8 cellular contexts compared by ENCODE assay signal in genomic region chr19:51365211-51366049, GRCh38. TPM values are rescaled to one million over a fixed set of nuclear protein-coding genes. Genes with fewer than 3 reads are reported as not detected.
DNase-seq lines count a peak whose midpoint lies in the region; ATAC-seq and TF ChIP-seq lines count a peak whose summit lies in the region.

No MANE protein-coding gene starts in this region.

- H3K4me1 ChIP-seq in SK-N-SH (ENCODE audit: control insufficient read depth in 1 of 2, insufficient read depth in 2 of 2, low read depth in 1 of 2, low read length in 1 of 2) (peaks cover 6 to 21% of the 10 kb centered on the region in 2 experiments; a peak in 3 of 4 replicates), upper lobe of right lung (peaks cover 16% of the 10 kb centered on the region)

- TF ChIP-seq CTCF in SK-N-SH (IDR thresholded peaks at IDR 0.05): no peak
- TF ChIP-seq CTCF in mesothelial cell of epicardium (IDR thresholded peaks at IDR 0.05; ENCODE audit: unreplicated experiment): no peak
- TF ChIP-seq CTCF in upper lobe of right lung (IDR thresholded peaks at IDR 0.05): peak; percentile 8

- H3K9ac ChIP-seq in SK-N-SH: peak overlapping the region; percentile 64; the same call in 1 of the 2 replicates

- peaks cover 3% of the 10 kb centered on the region for H3K36me3 Mint-ChIP-seq in activated naive CD4-positive, alpha-beta T cell treated with anti-CD3 and anti-CD28 coated beads for 36 hours (ENCODE audit: low read depth)
- H3K36me3 Mint-ChIP-seq in mesothelial cell of epicardium: no peaks in the 10 kb centered on the region

- peak overlapping the region; percentile 95 for H2AFZ ChIP-seq in SK-N-SH (ENCODE audit: low read depth)

- CTCF ChIA-PET in activated naive CD4-positive, alpha-beta T cell treated with anti-CD3 and anti-CD28 coated beads for 36 hours (lab: Charles Lee): interaction anchor here (1.0 kb wide), 1 partner anchor 31 kb away, joined by 7 read pairs; no protein-coding TSS in a partner anchor
- CTCF ChIA-PET in SK-N-SH (lab: Yijun Ruan, JAX): interaction anchor here (1.3 kb wide), 1 partner anchor 25 kb away, joined by 5 read pairs; no protein-coding TSS in a partner anchor

- no peaks in the 10 kb centered on the region for H3K36me3 ChIP-seq in SK-N-SH (replicated peaks in 1 of 2; ENCODE audit: control insufficient read depth in 1 of 2, insufficient read depth in 2 of 2, low read length in 1 of 2)
- no peaks in the 10 kb centered on the region for H3K36me3 ChIP-seq in upper lobe of right lung

- H3K27ac ChIP-seq in SK-N-SH (ENCODE audit: low read depth in 2 of 2, low read length in 1 of 2) (peak overlapping the region; percentile 21 to 73; a peak in 3 of 4 replicates), upper lobe of right lung (peak overlapping the region; percentile 92)

- peak overlapping the region; percentile 94 for H3K4me3 Mint-ChIP-seq in activated naive CD4-positive, alpha-beta T cell treated with anti-CD3 and anti-CD28 coated beads for 36 hours
- H3K4me3 Mint-ChIP-seq in mesothelial cell of epicardium: peak overlapping the region; percentile 85

- H3K27me3 Mint-ChIP-seq in activated naive CD4-positive, alpha-beta T cell treated with anti-CD3 and anti-CD28 coated beads for 36 hours (ENCODE audit: low read depth): no peaks in the 10 kb centered on the region
- H3K27me3 Mint-ChIP-seq in mesothelial cell of epicardium (ENCODE audit: low read depth): peaks cover 2% of the 10 kb centered on the region

- no peaks in the 10 kb centered on the region for H3F3A ChIP-seq in SK-N-SH (replicated peaks; ENCODE audit: insufficient read depth)

- POLR2A ChIA-PET in SK-N-SH (lab: Yijun Ruan, JAX): interaction anchor here (0.7 kb wide), 1 partner anchor 24 kb away, joined by 4 read pairs; the partner anchor contains the start of gene VSIG10L

- WGBS in SK-N-SH (ENCODE audit: low lambda C conversion rate): 28% methylated on average over 10 of the region's 12 CpGs

- no peak for ATAC-seq in upper lobe of right lung
- no peak for ATAC-seq in GM18520 (IDR thresholded peaks at IDR 0.05; ENCODE audit: unreplicated experiment)
- ATAC-seq in GM21447 (IDR thresholded peaks at IDR 0.05; ENCODE audit: unreplicated experiment): no peak

- DNase-seq in activated naive CD4-positive, alpha-beta T cell treated with anti-CD3 and anti-CD28 coated beads for 36 hours: peak; percentile 29
- no peak for DNase-seq in activated naive CD4-positive, alpha-beta T cell treated with anti-CD3 and anti-CD28 coated beads, Interleukin-2, amount 50 U/mL, for 16 hours
- no peak for DNase-seq in SK-N-SH
- DNase-seq in effector CD8-positive, alpha-beta T cell (lab: John Stamatoyannopoulos, UW): peak; percentile 10
- DNase-seq in mesothelial cell of epicardium (ENCODE audit: low spot score in 2 of 2, unreplicated experiment in 2 of 2): no peak
- no peak for DNase-seq in upper lobe of right lung

- peak overlapping the region; percentile 72 to 80 for H3K4me3 ChIP-seq in SK-N-SH (ENCODE audit: low read depth in 2 of 2, low read length in 1 of 2)
- H3K4me3 ChIP-seq in upper lobe of right lung: peak overlapping the region; percentile 85

- H3K4me2 ChIP-seq in SK-N-SH: peak overlapping the region; percentile 90

- peak overlapping the region; percentile 95 for H3K27ac Mint-ChIP-seq in activated naive CD4-positive, alpha-beta T cell treated with anti-CD3 and anti-CD28 coated beads for 36 hours
- H3K27ac Mint-ChIP-seq in mesothelial cell of epicardium: peak overlapping the region; percentile 91

- no peaks in the 10 kb centered on the region for H4K20me1 ChIP-seq in SK-N-SH (ENCODE audit: insufficient read depth)

- no peak for TF ChIP-seq EP300 in SK-N-SH (IDR thresholded peaks at IDR 0.05; ENCODE audit: borderline replicate concordance in 1 of 2, low read depth in 1 of 2, low read length in 1 of 2)

- intact Hi-C loops in activated naive CD4-positive, alpha-beta T cell treated with anti-CD3 and anti-CD28 coated beads for 36 hours (cut with micrococcal nuclease): loop anchor here (5.0 kb wide), 1 partner anchor 253 kb away; no protein-coding TSS in a partner anchor
- intact Hi-C loops in upper lobe of right lung (cut with DNase I): no loop called here

- peaks cover 42% of the 10 kb centered on the region for H3K4me1 Mint-ChIP-seq in activated naive CD4-positive, alpha-beta T cell treated with anti-CD3 and anti-CD28 coated beads for 36 hours (ENCODE audit: low read depth)
- peaks cover 29% of the 10 kb centered on the region for H3K4me1 Mint-ChIP-seq in mesothelial cell of epicardium

- H3K27me3 ChIP-seq in SK-N-SH (ENCODE audit: insufficient read depth) (no peaks in the 10 kb centered on the region), upper lobe of right lung (no peaks in the 10 kb centered on the region)

- H3K9me3 Mint-ChIP-seq in activated naive CD4-positive, alpha-beta T cell treated with anti-CD3 and anti-CD28 coated beads for 36 hours: no peaks in the 10 kb centered on the region
- no peaks in the 10 kb centered on the region for H3K9me3 Mint-ChIP-seq in mesothelial cell of epicardium

- peaks cover 6% of the 10 kb centered on the region for H3K79me2 ChIP-seq in SK-N-SH (ENCODE audit: insufficient read depth)

- H3K9me2 ChIP-seq in SK-N-SH: no peaks in the 10 kb centered on the region

- H3K9me3 ChIP-seq in SK-N-SH (no peaks in the 10 kb centered on the region), upper lobe of right lung (no peaks in the 10 kb centered on the region)

- TF ChIP-seq RAD21 in SK-N-SH (IDR thresholded peaks at IDR 0.05; ENCODE audit: low read length): no peak

TF ChIP-seq in SK-N-SH, 30 proteins besides CTCF, POLR2A, EP300 and RAD21:
- no peak for TF ChIP-seq FOSL2 (IDR thresholded peaks at IDR 0.05; ENCODE audit: borderline replicate concordance, low read depth)
- TF ChIP-seq FOXM1 (IDR thresholded peaks at IDR 0.05; ENCODE audit: low read depth): no peak
- no peak for TF ChIP-seq TEAD4 (IDR thresholded peaks at IDR 0.05; ENCODE audit: borderline replicate concordance, insufficient read depth)
- TF ChIP-seq USF1 (IDR thresholded peaks at IDR 0.05; ENCODE audit: borderline replicate concordance, low read depth): no peak
- TF ChIP-seq MEF2A (IDR thresholded peaks at IDR 0.05; ENCODE audit: borderline replicate concordance, low read depth): no peak
- no peak for TF ChIP-seq RCOR1 (IDR thresholded peaks at IDR 0.05; ENCODE audit: low read length)
- TF ChIP-seq TAF1 (IDR thresholded peaks at IDR 0.05; ENCODE audit: borderline replicate concordance, low read depth, low read length): no peak
- TF ChIP-seq ELF1 (IDR thresholded peaks at IDR 0.05): no peak
- no peak for TF ChIP-seq GATA2 (CRISPR knock-in tag; IDR thresholded peaks at IDR 0.05)
- no peak for TF ChIP-seq EZH2phosphoT487 (IDR thresholded peaks at IDR 0.05; ENCODE audit: borderline replicate concordance, low read depth)

RNA-seq across cellular contexts. Expression of gene ETFB, which starts 0.8 kb away (rescaled TPM):
- 100 to 1,000 TPM; 118 to 128 TPM for total RNA-seq in activated naive CD4-positive, alpha-beta T cell treated with anti-CD3 and anti-CD28 coated beads for 36 hours
- 130 and 169 TPM in 2 replicates for polyA plus RNA-seq in SK-N-SH (2012; rRNA removed)
- 93.1 and 117 TPM in 2 replicates for polyA plus RNA-seq in SK-N-SH (2012; cell fraction: cytosol; rRNA removed)
- polyA plus RNA-seq in SK-N-SH (2012; cell fraction: nucleus; rRNA removed): 54.1 and 80.5 TPM in 2 replicates
- 59.5 to 60.1 TPM (median 60.0 TPM) in 3 replicates for total RNA-seq in mesothelial cell of epicardium
- 54.5 TPM for total RNA-seq in upper lobe of right lung

RNA-seq across cellular contexts. Expression of gene CLDND2, which starts 3.4 kb away (rescaled TPM):
- total RNA-seq in activated naive CD4-positive, alpha-beta T cell treated with anti-CD3 and anti-CD28 coated beads for 36 hours: under 1 TPM; 0.72 TPM
- 0.26 TPM in 1 of 2 replicates, not detected in the other for polyA plus RNA-seq in SK-N-SH (2012; rRNA removed)
- polyA plus RNA-seq in SK-N-SH (2012; cell fraction: cytosol; rRNA removed): 0.22 TPM in 2 replicates
- polyA plus RNA-seq in SK-N-SH (2012; cell fraction: nucleus; rRNA removed): 0.32 and 0.48 TPM in 2 replicates
- total RNA-seq in mesothelial cell of epicardium: 0.54 to 0.56 TPM in 2 of 3 replicates, not detected in the other
- 0.64 TPM for total RNA-seq in upper lobe of right lung

RNA-seq across cellular contexts. Expression of gene NKG7, which starts 7.0 kb away (rescaled TPM):
- total RNA-seq in activated naive CD4-positive, alpha-beta T cell treated with anti-CD3 and anti-CD28 coated beads for 36 hours: 10 to 100 TPM; 16.3 to 17.5 TPM
- not detected in 2 replicates for polyA plus RNA-seq in SK-N-SH (2012; rRNA removed)
- polyA plus RNA-seq in SK-N-SH (2012; cell fraction: cytosol; rRNA removed): not detected in 2 replicates
- not detected in 2 replicates for polyA plus RNA-seq in SK-N-SH (2012; cell fraction: nucleus; rRNA removed)
- total RNA-seq in mesothelial cell of epicardium (not detected in 3 replicates), upper lobe of right lung (25.1 TPM)

RNA-seq across cellular contexts. Expression of gene LIM2, which starts 22.3 kb away (rescaled TPM):
- total RNA-seq in activated naive CD4-positive, alpha-beta T cell treated with anti-CD3 and anti-CD28 coated beads for 36 hours: not detected
- not detected in 2 replicates for polyA plus RNA-seq in SK-N-SH (2012; rRNA removed)
- not detected in 2 replicates for polyA plus RNA-seq in SK-N-SH (2012; cell fraction: cytosol; rRNA removed)
- polyA plus RNA-seq in SK-N-SH (2012; cell fraction: nucleus; rRNA removed): not detected in 2 replicates
- total RNA-seq in mesothelial cell of epicardium: not detected in 3 replicates
- total RNA-seq in upper lobe of right lung: not detected

RNA-seq across cellular contexts. Expression of gene VSIG10L, which starts 23.5 kb away (rescaled TPM):
- total RNA-seq in activated naive CD4-positive, alpha-beta T cell treated with anti-CD3 and anti-CD28 coated beads for 36 hours: 1 to 10 TPM; 1.4 to 1.5 TPM
- polyA plus RNA-seq in SK-N-SH (2012; rRNA removed): 2.3 and 2.7 TPM in 2 replicates
- polyA plus RNA-seq in SK-N-SH (2012; cell fraction: cytosol; rRNA removed): 1.2 and 1.8 TPM in 2 replicates
- 11.8 and 12.3 TPM in 2 replicates for polyA plus RNA-seq in SK-N-SH (2012; cell fraction: nucleus; rRNA removed)
- total RNA-seq in mesothelial cell of epicardium (8.1 to 8.9 TPM (median 8.6 TPM) in 3 replicates), upper lobe of right lung (2.1 TPM)

Comparison
In these comparisons a context has a peak if more than half of its experiments do, and no peak if none do; other contexts are left out.
1. DNase-seq: peak in activated naive CD4-positive, alpha-beta T cell treated with anti-CD3 and anti-CD28 coated beads for 36 hours (single experiment) and effector CD8-positive, alpha-beta T cell (single experiment); none in activated naive CD4-positive, alpha-beta T cell treated with anti-CD3 and anti-CD28 coated beads, Interleukin-2, amount 50 U/mL, for 16 hours (single experiment), SK-N-SH (single experiment), mesothelial cell of epicardium (0 of 2) and upper lobe of right lung (single experiment).
2. RNA of gene NKG7, which starts 7.0 kb away (total RNA-seq): 25.1 TPM in upper lobe of right lung (single experiment) and 16.3 to 17.5 TPM in activated naive CD4-positive, alpha-beta T cell treated with anti-CD3 and anti-CD28 coated beads for 36 hours; not detected in mesothelial cell of epicardium; every median in the first group is over 10 times any median in the second.